In the genomic region with DNA sequence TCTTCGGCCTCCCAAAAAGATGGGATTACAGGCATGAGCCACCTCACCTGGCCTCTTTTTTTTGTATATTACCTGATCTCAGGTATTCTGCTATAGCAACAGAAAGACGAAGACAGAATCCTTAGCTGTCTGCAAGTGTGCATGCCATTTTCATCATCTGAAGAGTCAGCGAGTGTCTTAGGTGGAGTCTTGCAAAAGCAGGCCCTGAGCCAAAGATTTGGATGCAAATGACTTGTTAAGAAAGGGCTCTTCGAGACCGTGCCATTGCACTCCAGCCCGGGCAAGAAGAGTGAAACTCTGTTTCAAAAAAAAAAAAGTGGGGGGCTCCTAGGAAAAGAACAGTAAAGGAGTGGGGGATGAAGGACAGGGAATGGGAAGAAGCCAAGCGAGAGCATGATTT, we compare ENCODE assay signal across 9 cellular contexts. TPM values are rescaled to one million over a fixed set of nuclear protein-coding genes. Genes with fewer than 3 reads are reported as not detected.
DNase-seq lines count a peak whose midpoint lies in the region; ATAC-seq and TF ChIP-seq lines count a peak whose summit lies in the region.
"Had no signal": no experiment of that assay in that cellular context is flagged by ENCODE, and none has a peak within 500 bp of the region (broad histone marks: within the 10 kb centered on the region; RNA-seq: fewer than 3 reads in every experiment).

No MANE protein-coding gene starts in this region.

- DNase-seq in GM12864 (ENCODE audit: low read depth) = no peak
- peak; percentile 82 for DNase-seq in RPMI8226
- no peak for DNase-seq in endothelial cell (ENCODE audit: low spot score)
- DNase-seq in progenitor cell of endocrine pancreas (ENCODE audit: low spot score, unreplicated experiment) = no peak
- DNase-seq in GM20000 (ENCODE audit: low spot score) = no peak
- no peak for DNase-seq in WERI-Rb-1
- DNase-seq: amygdala had no signal

- H3K27ac Mint-ChIP-seq in endothelial cell (ENCODE audit: unreplicated experiment) (peak overlapping the region; percentile 90), progenitor cell of endocrine pancreas (peak overlapping the region; percentile 53)

- no peaks in the 10 kb centered on the region for H3K36me3 ChIP-seq in WERI-Rb-1

- no peak overlapping the region for H3K27ac ChIP-seq in WERI-Rb-1

- TF ChIP-seq CTCF in GM12864 (IDR thresholded peaks at IDR 0.05; ENCODE audit: low read depth, low read length, missing control alignments) (no peak), endothelial cell (IDR thresholded peaks at IDR 0.05; ENCODE audit: unreplicated experiment) (no peak), progenitor cell of endocrine pancreas (IDR thresholded peaks at IDR 0.05; ENCODE audit: unreplicated experiment) (no peak), GM20000 (IDR thresholded peaks at IDR 0.05; ENCODE audit: extremely low read depth, missing control alignments) (no peak), WERI-Rb-1 (IDR thresholded peaks at IDR 0.05; ENCODE audit: low read depth, low read length) (no peak)

- H3K27me3 Mint-ChIP-seq in endothelial cell (ENCODE audit: unreplicated experiment) (no peaks in the 10 kb centered on the region), progenitor cell of endocrine pancreas (no peaks in the 10 kb centered on the region)

- H3K4me3 Mint-ChIP-seq in endothelial cell (ENCODE audit: unreplicated experiment) (no peak overlapping the region), progenitor cell of endocrine pancreas (ENCODE audit: low read depth) (no peak overlapping the region)

- no peak for ATAC-seq in HG03159 (IDR thresholded peaks at IDR 0.05; ENCODE audit: unreplicated experiment)
- ATAC-seq in HG03045 (IDR thresholded peaks at IDR 0.05; ENCODE audit: unreplicated experiment) = no peak

- peaks cover 17% of the 10 kb centered on the region for H3K4me1 Mint-ChIP-seq in endothelial cell (ENCODE audit: unreplicated experiment)
- peaks cover 4% of the 10 kb centered on the region for H3K4me1 Mint-ChIP-seq in progenitor cell of endocrine pancreas (ENCODE audit: low read depth)

- no peaks in the 10 kb centered on the region for H3K9me3 ChIP-seq in WERI-Rb-1 (ENCODE audit: severe bottlenecking)

- H3K4me3 ChIP-seq in GM12864 (ENCODE audit: low read depth, low read length) = peak overlapping the region; percentile 64
- no peak overlapping the region for H3K4me3 ChIP-seq in WERI-Rb-1 (ENCODE audit: low read depth, low read length)

- H3K9me3 Mint-ChIP-seq in endothelial cell (ENCODE audit: unreplicated experiment) (no peaks in the 10 kb centered on the region), progenitor cell of endocrine pancreas (ENCODE audit: low read depth) (no peaks in the 10 kb centered on the region)

- H3K36me3 Mint-ChIP-seq in endothelial cell (ENCODE audit: low read depth, unreplicated experiment) (peaks cover under 1% of the 10 kb centered on the region), progenitor cell of endocrine pancreas (ENCODE audit: insufficient read depth) (no peaks in the 10 kb centered on the region)

- no peaks in the 10 kb centered on the region for H3K27me3 ChIP-seq in WERI-Rb-1 (ENCODE audit: insufficient read depth, low read depth, severe bottlenecking)

RNA-seq across cellular contexts. Expression of gene TRIM69, which starts 10.2 kb away (rescaled TPM):
- total RNA-seq in endothelial cell (ENCODE audit: unreplicated experiment) (13.4 TPM), progenitor cell of endocrine pancreas (12.1 and 18.2 TPM in 2 replicates)

RNA-seq across cellular contexts. Expression of gene B2M, which starts 14.8 kb away (rescaled TPM):
- 546 TPM for total RNA-seq in endothelial cell (ENCODE audit: unreplicated experiment)
- total RNA-seq in progenitor cell of endocrine pancreas = 133 and 139 TPM in 2 replicates

RNA-seq across cellular contexts. Expression of gene PATL2, which starts 15.0 kb away (rescaled TPM):
- 0.69 TPM for total RNA-seq in endothelial cell (ENCODE audit: unreplicated experiment)
- 0.73 TPM in 1 of 2 replicates, not detected in the other for total RNA-seq in progenitor cell of endocrine pancreas
